Comparison of ENCODE assay signal across 9 cellular contexts in the genomic region with DNA sequence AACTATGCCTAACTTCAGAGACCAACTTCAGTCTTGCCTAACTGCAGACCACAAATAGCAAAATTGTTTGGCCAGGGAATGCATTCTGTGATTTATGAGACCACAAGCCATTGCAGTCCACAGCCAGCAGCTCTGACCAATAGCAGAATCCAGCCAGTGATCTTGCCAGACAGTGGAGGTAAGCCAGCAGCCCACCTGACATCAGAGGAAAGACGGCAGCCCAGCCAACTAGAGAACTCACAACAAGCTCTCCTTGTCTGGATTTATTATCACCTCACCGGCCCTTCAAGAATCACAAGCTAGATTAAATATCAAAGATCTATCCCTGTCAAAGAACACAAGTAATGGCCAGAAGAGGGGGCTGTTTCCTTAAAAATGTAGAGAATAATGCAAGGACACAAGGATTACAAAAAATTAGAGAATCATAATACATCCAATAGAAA.
A peak's percentile ranks its signal among the peaks of the same experiment; 100 is the strongest.
DNase-seq lines count a peak whose midpoint lies in the region; ATAC-seq, FAIRE-seq and TF ChIP-seq lines count a peak whose summit lies in the region.
"Had no signal": no experiment of that assay in that cellular context is flagged by ENCODE, and none has a peak within 500 bp of the region (broad histone marks: within the 10 kb centered on the region; RNA-seq: fewer than 3 reads in every experiment).

No MANE protein-coding gene starts in this region.

- intact Hi-C loops in left ventricle myocardium inferior (cut with micrococcal nuclease), result no loop called here
- intact Hi-C loops in cardiac septum (cut with DNase I), result loop anchor here (10.0 kb wide), 1 partner anchor 424 kb away; no protein-coding TSS in a partner anchor
- intact Hi-C loops in testis (cut with DNase I; ENCODE audit: low total_unique reads), result no loop called here

- H3K27me3 Mint-ChIP-seq in chondrocyte (ENCODE audit: low read depth), result peaks cover 3% of the 10 kb centered on the region

- H3K9me3 ChIP-seq in left ventricle myocardium inferior (replicated peaks), result peaks cover 10% of the 10 kb centered on the region
- H3K9me3 ChIP-seq in small intestine (ENCODE audit: control insufficient read depth, low read depth), result no peaks in the 10 kb centered on the region
- H3K9me3 ChIP-seq in testis, result no peaks in the 10 kb centered on the region

- H3K4me1 ChIP-seq in left ventricle myocardium inferior (no peaks in the 10 kb centered on the region), small intestine (ENCODE audit: control insufficient read depth in 2 of 2, insufficient read depth in 1 of 2, low read depth in 1 of 2, low read length in 1 of 2) (no peaks in the 10 kb centered on the region), testis (no peaks in the 10 kb centered on the region)

- H3K27ac Mint-ChIP-seq in chondrocyte (ENCODE audit: unreplicated experiment), result no peak overlapping the region
- H3K27ac Mint-ChIP-seq: activated naive CD4-positive, alpha-beta T cell treated with anti-CD3 and anti-CD28 coated beads, Interleukin-2, amount 50 U/mL, for 24 hours had no signal

- H3K36me3 Mint-ChIP-seq in chondrocyte (ENCODE audit: low read depth), result peaks cover 1% of the 10 kb centered on the region
- H3K36me3 Mint-ChIP-seq: activated naive CD4-positive, alpha-beta T cell treated with anti-CD3 and anti-CD28 coated beads, Interleukin-2, amount 50 U/mL, for 24 hours had no signal

- FAIRE-seq in small intestine (lab: Jason Lieb, UNC), result no peak

- no peaks in the 10 kb centered on the region for H3K4me1 Mint-ChIP-seq in chondrocyte (ENCODE audit: low read depth)
- H3K4me1 Mint-ChIP-seq: activated naive CD4-positive, alpha-beta T cell treated with anti-CD3 and anti-CD28 coated beads, Interleukin-2, amount 50 U/mL, for 24 hours had no signal

- TF ChIP-seq CTCF in left ventricle myocardium inferior (IDR thresholded peaks at IDR 0.05; ENCODE audit: borderline replicate concordance), result peak; percentile 17
- peak; percentile 81 for TF ChIP-seq CTCF in chondrocyte (IDR thresholded peaks at IDR 0.05)
- TF ChIP-seq CTCF in testis (IDR thresholded peaks at IDR 0.05), result no peak

- H3K27ac ChIP-seq in left ventricle myocardium inferior (replicated peaks) (no peak overlapping the region), small intestine (ENCODE audit: low read depth in 1 of 2, low read length in 1 of 2) (no peak overlapping the region), testis (no peak overlapping the region)

- DNase-seq in left ventricle myocardium inferior, result no peak
- no peak for DNase-seq in cardiac septum (ENCODE audit: low spot score)
- peak; percentile 36 for DNase-seq in NCI-H460 (ENCODE audit: extremely low read depth, low read depth)
- DNase-seq in chondrocyte (ENCODE audit: low spot score), result no peak
- peak; percentile 20 for DNase-seq in small intestine
- no peak for DNase-seq in testis

- H3K4me3 ChIP-seq in left ventricle myocardium inferior (no peak overlapping the region), small intestine (ENCODE audit: low read depth in 1 of 2, low read length in 2 of 2) (no peak overlapping the region), testis (no peak overlapping the region)

- peaks cover 3% of the 10 kb centered on the region for H3K9me3 Mint-ChIP-seq in chondrocyte (ENCODE audit: low read depth)

- 15 to 24% (median 16%) methylated on average over 2 of the region's 2 CpGs for WGBS in small intestine, 3 donors
- 18 to 38% methylated on average over 2 of the region's 2 CpGs for WGBS in testis, 2 donors

- H3K27me3 ChIP-seq in left ventricle myocardium inferior (ENCODE audit: low read depth) (no peaks in the 10 kb centered on the region), small intestine (ENCODE audit: control insufficient read depth in 2 of 2, insufficient read depth in 2 of 2, low read length in 2 of 2) (no peaks in the 10 kb centered on the region), testis (no peaks in the 10 kb centered on the region)

- no peaks in the 10 kb centered on the region for H3K36me3 ChIP-seq in left ventricle myocardium inferior
- H3K36me3 ChIP-seq in small intestine (ENCODE audit: control insufficient read depth in 2 of 2, insufficient read depth in 2 of 2, low read length in 2 of 2), result no peaks in the 10 kb centered on the region
- no peaks in the 10 kb centered on the region for H3K36me3 ChIP-seq in testis (ENCODE audit: low read depth, missing control alignments)

- no peak for TF ChIP-seq POLR2A in testis (IDR thresholded peaks at IDR 0.05)

- H3K4me3 Mint-ChIP-seq in chondrocyte (ENCODE audit: unreplicated experiment), result no peak overlapping the region
- H3K4me3 Mint-ChIP-seq: activated naive CD4-positive, alpha-beta T cell treated with anti-CD3 and anti-CD28 coated beads, Interleukin-2, amount 50 U/mL, for 24 hours had no signal

- ATAC-seq in HG03139 (IDR thresholded peaks at IDR 0.05; ENCODE audit: unreplicated experiment), result no peak
- no peak for ATAC-seq in GM21786 (IDR thresholded peaks at IDR 0.05; ENCODE audit: unreplicated experiment)

Comparison
In these comparisons a context has a peak if more than half of its experiments do, and no peak if none do; other contexts are left out.
1. DNase-seq: peak in NCI-H460 (single experiment) and small intestine (single experiment); none in left ventricle myocardium inferior (single experiment), cardiac septum (single experiment), chondrocyte (single experiment) and testis (single experiment).
2. CTCF ChIP-seq: peak in left ventricle myocardium inferior (single experiment) and chondrocyte (single experiment); none in testis (0 of 3).